12 cellular contexts compared by ENCODE assay signal in the genomic region with DNA sequence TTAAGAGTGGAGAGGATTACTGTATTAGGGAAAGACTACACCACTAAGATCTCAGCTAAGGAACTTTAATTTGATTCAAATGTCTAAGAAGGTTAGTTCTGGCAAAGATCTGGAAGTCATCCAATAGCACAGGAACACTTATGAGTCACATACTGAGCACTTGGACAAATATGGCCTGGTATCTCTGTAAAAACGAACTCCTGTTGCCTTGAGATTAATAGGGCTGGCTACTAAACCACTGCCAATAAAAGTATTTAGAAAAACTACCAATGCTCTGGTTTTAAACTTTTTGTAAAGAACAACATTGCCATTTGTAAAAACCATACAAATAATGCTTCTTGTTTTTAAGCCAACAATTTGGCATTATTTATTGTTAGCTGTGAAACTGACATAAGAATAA.
DNase-seq lines count a peak whose midpoint lies in the region; ATAC-seq and TF ChIP-seq lines count a peak whose summit lies in the region.
"Had no signal": no experiment of that assay in that cellular context is flagged by ENCODE, and none has a peak within 500 bp of the region (broad histone marks: within the 10 kb centered on the region; RNA-seq: fewer than 3 reads in every experiment).

No MANE protein-coding gene starts in this region.

- DNase-seq in M059J (ENCODE audit: low read depth) = peak; percentile 96
- peak; percentile 94 for DNase-seq in dedifferentiated amniotic fluid mesenchymal stem cell (ENCODE audit: extremely low spot score)
- DNase-seq in mucosa of descending colon = no peak
- no peak for DNase-seq in KBM-7
- DNase-seq in stimulated activated naive CD4-positive, alpha-beta T cell (lab: John Stamatoyannopoulos, UW) = no peak
- DNase-seq in neuronal stem cell (ENCODE audit: low spot score) = no peak
- DNase-seq: CD4-positive, CD25-positive, alpha-beta regulatory T cell; cerebellar nuclear complex; T1000 had no signal

- H3K4me2 ChIP-seq in neuronal stem cell (ENCODE audit: insufficient read depth, low read length, poor library complexity, severe bottlenecking) = no peak overlapping the region

- peaks cover 47% of the 10 kb centered on the region for H3K79me2 ChIP-seq in ACC112 (ENCODE audit: control insufficient read depth, insufficient read depth, low read length, unreplicated experiment)

- H3K23ac ChIP-seq in neuronal stem cell (ENCODE audit: low read depth, low read length, poor library complexity) = no peak overlapping the region

- H2BK15ac ChIP-seq in neuronal stem cell (ENCODE audit: low read length) = no peak overlapping the region

- no peak overlapping the region for H2AFZ ChIP-seq in ACC112 (ENCODE audit: low read length, unreplicated experiment)
- H2AFZ ChIP-seq in neuronal stem cell (ENCODE audit: low read length) = no peak overlapping the region

- in situ Hi-C loops in KBM-7 (cut with MboI; ENCODE audit: low pct_unique_long_range_greater_than_20kb, low sequenced_read_pairs) = no loop called here

- intact Hi-C loops in mucosa of descending colon (cut with DNase I, micrococcal nuclease) = loop anchor here in 1 of 2 donors (10.0 kb wide), 1 partner anchor 199 kb away; no protein-coding TSS in a partner anchor

- no peak overlapping the region for H2AK5ac ChIP-seq in neuronal stem cell (ENCODE audit: low read depth, low read length)

- no peak for TF ChIP-seq CTCF in mucosa of descending colon (IDR thresholded peaks at IDR 0.05)

- H3K27ac ChIP-seq in ACC112 (ENCODE audit: low read depth, low read length) (peak overlapping the region; percentile 81), neuronal stem cell (replicated peaks; ENCODE audit: low read length) (no peak overlapping the region)

- H2BK5ac ChIP-seq in neuronal stem cell (ENCODE audit: low read length) = no peak overlapping the region

- peak; percentile 67 for ATAC-seq in mucosa of descending colon
- ATAC-seq in HG03439 (IDR thresholded peaks at IDR 0.05; ENCODE audit: unreplicated experiment) = no peak

- H2BK12ac ChIP-seq in neuronal stem cell (ENCODE audit: low read length) = no peak overlapping the region

- no peak overlapping the region for H3K4ac ChIP-seq in neuronal stem cell (ENCODE audit: low read length)

- no peak overlapping the region for H3K18ac ChIP-seq in neuronal stem cell (ENCODE audit: low read length)

- H3K27me3 ChIP-seq in ACC112 (ENCODE audit: insufficient read depth, low read length) (no peaks in the 10 kb centered on the region), neuronal stem cell (ENCODE audit: control insufficient read depth in 3 of 3, insufficient read depth in 3 of 3, low read depth in 1 of 3, low read length in 3 of 3) (no peaks in the 10 kb centered on the region)

- no peaks in the 10 kb centered on the region for H3K79me1 ChIP-seq in neuronal stem cell (ENCODE audit: low read depth, low read length)

- WGBS in neuronal stem cell (ENCODE audit: extremely low coverage in 2 of 2, insufficient read length in 2 of 2, insufficient replicate concordance in 1 of 2), 2 donors = no CpG with 5 or more reads among the region's 1 CpG

- no peak overlapping the region for H4K91ac ChIP-seq in neuronal stem cell (ENCODE audit: low read depth, low read length, poor library complexity)

- H3K4me1 ChIP-seq in ACC112 (ENCODE audit: control insufficient read depth, insufficient read depth, low read length, unreplicated experiment) (peaks cover 67% of the 10 kb centered on the region), mucosa of descending colon (ENCODE audit: low read depth) (no peaks in the 10 kb centered on the region), neuronal stem cell (ENCODE audit: control insufficient read depth in 2 of 2, insufficient read depth in 1 of 2, low read depth in 1 of 2, low read length in 2 of 2) (peaks cover 0 to 3% of the 10 kb centered on the region in 2 donors)

- H3K14ac ChIP-seq in neuronal stem cell (ENCODE audit: low read length) = no peak overlapping the region

- H3K9ac ChIP-seq in neuronal stem cell (ENCODE audit: low read depth, low read length, poor library complexity) = no peak overlapping the region

- H2BK120ac ChIP-seq in neuronal stem cell (ENCODE audit: low read depth, low read length) = no peak overlapping the region

- no peaks in the 10 kb centered on the region for H3K9me3 ChIP-seq in mucosa of descending colon
- H3K9me3 ChIP-seq in neuronal stem cell (replicated peaks in 1 of 2; ENCODE audit: control insufficient read depth in 2 of 2, insufficient read depth in 1 of 2, low read depth in 1 of 2, low read length in 2 of 2) = no peaks in the 10 kb centered on the region

- peaks cover 70% of the 10 kb centered on the region for H3K36me3 ChIP-seq in ACC112 (ENCODE audit: insufficient read depth, low read length)
- no peaks in the 10 kb centered on the region for H3K36me3 ChIP-seq in mucosa of descending colon (ENCODE audit: low read depth)
- peaks cover 8 to 17% of the 10 kb centered on the region in 2 donors for H3K36me3 ChIP-seq in neuronal stem cell (replicated peaks in 1 of 2; ENCODE audit: control insufficient read depth in 2 of 2, insufficient read depth in 2 of 2, low read length in 2 of 2)

- H4K8ac ChIP-seq in neuronal stem cell (ENCODE audit: low read depth, low read length) = no peak overlapping the region

- H3K4me3 ChIP-seq in ACC112 (ENCODE audit: low read depth, low read length) (peak overlapping the region; percentile 3; the same call in 1 of the 2 replicates), mucosa of descending colon (no peak overlapping the region), neuronal stem cell (ENCODE audit: low read length in 2 of 2) (no peak overlapping the region)
- H3K4me3 ChIP-seq: skin epidermis had no signal

Comparison
In these comparisons a context has a peak if more than half of its experiments do, and no peak if none do; other contexts are left out.
1. DNase-seq: peak in M059J (single experiment) and dedifferentiated amniotic fluid mesenchymal stem cell (single experiment); none in mucosa of descending colon (0 of 3), KBM-7 (single experiment), stimulated activated naive CD4-positive, alpha-beta T cell (0 of 6) and neuronal stem cell (single experiment).